ENCODE assay signal across 8 cellular contexts in the genomic region with DNA sequence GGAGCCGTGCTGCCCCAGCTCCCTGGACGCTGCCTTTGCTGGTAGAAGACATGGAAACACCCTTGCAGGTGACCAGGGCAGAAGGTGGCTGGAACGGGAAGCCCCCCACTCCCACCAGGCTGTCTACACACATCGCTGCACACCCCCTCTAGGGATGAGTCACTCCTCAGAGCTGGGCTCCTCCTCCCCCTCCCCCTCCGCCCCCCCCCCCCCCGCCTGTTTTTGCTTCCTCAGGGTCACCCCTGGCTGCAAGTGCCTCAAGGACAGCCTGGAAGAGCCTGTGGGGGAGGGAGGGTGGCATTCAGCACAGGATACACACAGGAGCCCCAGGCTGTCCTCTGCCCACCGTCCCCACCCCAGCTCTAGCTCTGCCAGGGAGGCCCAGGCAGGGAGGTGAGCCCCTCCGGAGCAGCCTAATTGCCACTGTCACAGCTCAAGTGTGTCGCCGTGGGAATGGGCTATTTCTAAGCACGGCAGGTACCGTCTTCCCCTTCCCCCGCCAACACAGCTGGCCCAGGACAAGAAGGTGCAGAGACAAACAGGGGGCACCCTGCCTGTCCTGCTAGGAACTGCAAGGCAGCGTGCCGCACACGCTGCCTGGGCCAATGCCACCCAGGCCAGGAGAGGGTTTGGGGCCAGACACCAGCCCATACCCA. TPM values are rescaled to one million over a fixed set of nuclear protein-coding genes. Genes with fewer than 3 reads are reported as not detected.
DNase-seq lines count a peak whose midpoint lies in the region; ATAC-seq and TF ChIP-seq lines count a peak whose summit lies in the region.

No MANE protein-coding gene starts in this region.

- peak overlapping the region; percentile 17 for H2AFZ ChIP-seq in parathyroid adenoma

- H3K4me3 ChIP-seq in endodermal cell (ENCODE audit: low read length), result no peak overlapping the region
- no peak overlapping the region for H3K4me3 ChIP-seq in parathyroid adenoma (ENCODE audit: low read depth, low read length)

- H3K9ac ChIP-seq in endodermal cell (ENCODE audit: extremely low read depth, low read length, poor library complexity, severe bottlenecking) (no peak overlapping the region), parathyroid adenoma (no peak overlapping the region)

- H3K9me3 Mint-ChIP-seq in endodermal cell, result no peaks in the 10 kb centered on the region

- DNase-seq in NOMO-1 treated with DMSO at 0.1 percent for 48 hours (lab: John Stamatoyannopoulos, UW; ENCODE audit: unreplicated experiment) (peak; percentile 32), NOMO-1 (lab: John Stamatoyannopoulos, UW; ENCODE audit: unreplicated experiment in 2 of 2) (no peak), NAMALWA (ENCODE audit: low spot score) (peak; percentile 80), endodermal cell (peak; percentile 84)

- H3K36me3 ChIP-seq in endodermal cell (ENCODE audit: control insufficient read depth, insufficient read depth, low read length), result no peaks in the 10 kb centered on the region
- H3K36me3 ChIP-seq in parathyroid adenoma (ENCODE audit: control insufficient read depth, insufficient read depth, low read length), result no peaks in the 10 kb centered on the region

- no peak overlapping the region for H3K27ac ChIP-seq in endodermal cell (ENCODE audit: low read depth, low read length)
- no peak overlapping the region for H3K27ac ChIP-seq in parathyroid adenoma

- H3K4me2 ChIP-seq in parathyroid adenoma (ENCODE audit: low read length), result peak overlapping the region; percentile 64

- no peak overlapping the region for H3K4me3 Mint-ChIP-seq in endodermal cell

- no peaks in the 10 kb centered on the region for H3K9me3 ChIP-seq in endodermal cell (ENCODE audit: control insufficient read depth, low read length)
- H3K9me3 ChIP-seq in parathyroid adenoma (ENCODE audit: control insufficient read depth, low read length), result no peaks in the 10 kb centered on the region

- WGBS in endodermal cell (ENCODE audit: insufficient coverage in 1 of 2, insufficient read length in 1 of 2), 2 experiments, result 49 to 57% methylated on average over 6 to 13 of the region's 16 CpGs

- TF ChIP-seq CTCF in endodermal cell (conservative IDR thresholded peaks at IDR 0.05) (peak; percentile 74), parathyroid adenoma (IDR thresholded peaks at IDR 0.05) (no peak)

- no peak overlapping the region for H3K27ac Mint-ChIP-seq in endodermal cell

- H3K79me2 ChIP-seq in parathyroid adenoma, result no peaks in the 10 kb centered on the region

- H3K4me1 Mint-ChIP-seq in endodermal cell, result peaks cover 1% of the 10 kb centered on the region

- ATAC-seq in HG02642 (IDR thresholded peaks at IDR 0.05; ENCODE audit: poor library complexity, unreplicated experiment) (no peak), HG03159 (IDR thresholded peaks at IDR 0.05; ENCODE audit: unreplicated experiment) (no peak), HG02870 (IDR thresholded peaks at IDR 0.05; ENCODE audit: unreplicated experiment) (no peak)

- no peaks in the 10 kb centered on the region for H3K36me3 Mint-ChIP-seq in endodermal cell (ENCODE audit: low read depth)

- peaks cover 3% of the 10 kb centered on the region for H3K4me1 ChIP-seq in endodermal cell (ENCODE audit: control insufficient read depth, insufficient read depth, low read length)
- no peaks in the 10 kb centered on the region for H3K4me1 ChIP-seq in parathyroid adenoma

- H3K27me3 ChIP-seq in endodermal cell (ENCODE audit: control insufficient read depth, insufficient read depth, low read length, poor library complexity, severe bottlenecking), result peaks cover 62% of the 10 kb centered on the region
- no peaks in the 10 kb centered on the region for H3K27me3 ChIP-seq in parathyroid adenoma (ENCODE audit: control insufficient read depth, insufficient read depth, low read length)

- H3K27me3 Mint-ChIP-seq in endodermal cell (ENCODE audit: insufficient read depth), result peaks cover 36% of the 10 kb centered on the region

RNA-seq across cellular contexts. Expression of a gene that starts 2.5 kb away (rescaled TPM):
- total RNA-seq in endodermal cell, result 10 to 100 TPM; 10.4 to 10.8 TPM
- 6.0 TPM for polyA plus RNA-seq in endodermal cell (2013, experiment 1 of 2)
- 5.7 TPM for polyA plus RNA-seq in endodermal cell (2013, experiment 2 of 2)

RNA-seq across cellular contexts. Expression of a gene that starts 17.9 kb away (rescaled TPM):
- total RNA-seq in endodermal cell, result 10 to 100 TPM; 77.4 to 97.9 TPM
- polyA plus RNA-seq in endodermal cell (2013, experiment 1 of 2), result 46.2 TPM
- polyA plus RNA-seq in endodermal cell (2013, experiment 2 of 2), result 42.1 TPM

RNA-seq across cellular contexts. Expression of a gene that starts 22.7 kb away (rescaled TPM):
- total RNA-seq in endodermal cell, result 100 to 1,000 TPM; 133 to 138 TPM
- 130 TPM for polyA plus RNA-seq in endodermal cell (2013, experiment 1 of 2)
- polyA plus RNA-seq in endodermal cell (2013, experiment 2 of 2), result 116 TPM

RNA-seq across cellular contexts. Expression of a gene that starts 34.6 kb away (rescaled TPM):
- total RNA-seq in endodermal cell, result 10 to 100 TPM; 14.7 to 19.9 TPM
- polyA plus RNA-seq in endodermal cell (2013, experiment 1 of 2), result 10.1 TPM
- polyA plus RNA-seq in endodermal cell (2013, experiment 2 of 2), result 10.4 TPM

RNA-seq across cellular contexts. Expression of a gene that starts 57.0 kb away (rescaled TPM):
- 1 to 10 TPM; 6.4 to 6.9 TPM for total RNA-seq in endodermal cell
- polyA plus RNA-seq in endodermal cell (2013, experiment 1 of 2), result 11.5 TPM
- polyA plus RNA-seq in endodermal cell (2013, experiment 2 of 2), result 8.9 TPM

Comparison
In these comparisons a context has a peak if more than half of its experiments do, and no peak if none do; other contexts are left out.
1. DNase-seq: peak in NOMO-1 treated with DMSO at 0.1 percent for 48 hours (single experiment), NAMALWA (single experiment) and endodermal cell (single experiment); none in NOMO-1 (0 of 2).